In the genomic region with DNA sequence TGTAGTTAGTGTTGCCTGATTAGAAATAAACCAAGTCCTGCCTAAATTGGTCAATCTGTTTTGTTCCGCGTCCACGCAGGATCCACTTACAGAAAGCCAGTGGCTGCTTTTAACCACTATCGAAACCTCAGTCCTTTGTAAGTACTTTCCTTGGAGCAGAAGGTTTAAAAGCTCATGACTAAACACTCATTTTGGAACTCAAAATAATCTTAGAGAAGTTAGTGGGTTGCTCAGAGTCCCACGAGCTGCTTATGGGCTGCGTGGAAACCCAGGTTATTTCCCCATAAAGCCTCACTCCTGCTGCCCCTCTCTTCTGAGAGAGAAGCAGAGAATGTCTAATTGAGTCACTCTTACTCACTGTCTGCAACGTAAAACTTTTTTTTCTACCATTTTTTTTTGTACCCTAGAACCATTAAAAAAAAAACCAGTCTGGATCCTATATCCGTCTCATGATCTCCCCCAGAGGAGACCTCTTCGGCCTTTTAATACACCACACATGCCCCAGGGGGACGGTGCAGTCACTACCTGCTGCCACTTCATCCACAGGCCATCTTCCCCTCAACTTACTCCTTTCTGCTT, we compare ENCODE assay signal across 9 cellular contexts. TPM values are rescaled to one million over a fixed set of nuclear protein-coding genes. Genes with fewer than 3 reads are reported as not detected.
DNase-seq lines count a peak whose midpoint lies in the region; ATAC-seq and TF ChIP-seq lines count a peak whose summit lies in the region.
"Had no signal": no experiment of that assay in that cellular context is flagged by ENCODE, and none has a peak within 500 bp of the region (broad histone marks: within the 10 kb centered on the region; RNA-seq: fewer than 3 reads in every experiment).

No MANE protein-coding gene starts in this region.

- ATAC-seq in GM18499 (IDR thresholded peaks at IDR 0.05; ENCODE audit: insufficient read depth, unreplicated experiment) (peak; percentile 41), IMR-90 (ENCODE audit: low read depth) (peak; percentile 48), memory B cell (ENCODE audit: low read depth) (peak; percentile 78), sciatic nerve (no peak)

- peaks cover 32% of the 10 kb centered on the region for H3K9me1 ChIP-seq in IMR-90 (ENCODE audit: insufficient read depth, low read length)

- H4K8ac ChIP-seq in IMR-90 (ENCODE audit: low read depth in 2 of 2, low read length in 2 of 2) = peak overlapping the region in 1 of 2 experiments; percentile 49; a peak in 1 of 4 replicates

- 62 to 65% methylated on average over 10 of the region's 10 CpGs for WGBS in GM23248 (ENCODE audit: low coverage in 1 of 2, low lambda C conversion rate in 2 of 2, missing lambda C conversion rate in 2 of 2), 2 experiments
- 50% methylated on average over 3 of the region's 10 CpGs; no CpG with 5 or more reads in 1 of the 2 experiments for WGBS in IMR-90 (ENCODE audit: extremely low coverage in 2 of 2, insufficient read length in 1 of 2), 2 experiments
- WGBS in prostate gland = 88% methylated on average over 10 of the region's 10 CpGs

- dilution Hi-C loops in IMR-90 (cut with HindIII; ENCODE audit: low sequenced_read_pairs, unreplicated experiment) = no loop called here

- no peak overlapping the region for H3K56ac ChIP-seq in IMR-90 (ENCODE audit: extremely low read depth, insufficient read depth, low read length)

- 0 out of 2 replicates have a peak, but pooled peaks cover 4% of the 10 kb centered on the region for H3K36me3 ChIP-seq in GM23248 (ENCODE audit: low read depth)
- peaks cover 18% of the 10 kb centered on the region for H3K36me3 ChIP-seq in IMR-90 (ENCODE audit: control insufficient read depth, insufficient read depth, low read length)
- no peaks in the 10 kb centered on the region for H3K36me3 ChIP-seq in prostate gland

- CTCF ChIA-PET in IMR-90 (lab: Yijun Ruan, JAX) = no interaction called here

- H3K18ac ChIP-seq in IMR-90 (ENCODE audit: low read depth, low read length) = peak overlapping the region; percentile 60

- H3K4me1 Mint-ChIP-seq in memory B cell = peaks cover 66% of the 10 kb centered on the region

- TF ChIP-seq CTCF in IMR-90 (conservative IDR thresholded peaks at IDR 0.05; ENCODE audit: low read depth, low read length) (no peak), prostate gland (IDR thresholded peaks at IDR 0.05) (no peak)

- H4K20me1 ChIP-seq in GM23248 (ENCODE audit: insufficient read depth) (no peaks in the 10 kb centered on the region), IMR-90 (ENCODE audit: insufficient read depth, low read length) (peaks cover 83% of the 10 kb centered on the region)

- peaks cover 87% of the 10 kb centered on the region for H3K4me1 ChIP-seq in GM23248 (ENCODE audit: insufficient read depth)
- peaks cover 34% of the 10 kb centered on the region for H3K4me1 ChIP-seq in IMR-90 (ENCODE audit: control insufficient read depth, insufficient read depth, low read length)
- H3K4me1 ChIP-seq in prostate gland (replicated peaks) = no peaks in the 10 kb centered on the region

- no TSS peak for BruUV-seq in IMR-90 (replicated peaks; lab: Mats Ljungman, UMichigan)

- peaks cover 10 to 67% of the 10 kb centered on the region in 2 experiments for H3K79me1 ChIP-seq in IMR-90 (ENCODE audit: low read depth in 1 of 2, low read length in 2 of 2)

- H3K4me3 ChIP-seq in GM23248 = 0 out of 2 replicates have a peak overlapping the region, but pooled peaks have one; percentile 26
- no peak overlapping the region for H3K4me3 ChIP-seq in IMR-90 (ENCODE audit: insufficient read depth, low read depth, low read length)
- no peak overlapping the region for H3K4me3 ChIP-seq in prostate gland

- H2BK5ac ChIP-seq in IMR-90 (ENCODE audit: low read depth, low read length, poor library complexity, severe bottlenecking) = peak overlapping the region; percentile 35

- H4K5ac ChIP-seq in IMR-90 (ENCODE audit: low read depth, low read length) = peak overlapping the region; percentile 40

- DNase-seq in GM23248 (peak; percentile 76), IMR-90 (peak; percentile 82), memory B cell (ENCODE audit: low spot score in 2 of 2) (no peak), Ammon's horn (ENCODE audit: low spot score) (no peak), sciatic nerve (ENCODE audit: low spot score) (no peak), prostate gland (ENCODE audit: low spot score) (no peak), T-helper 2 cell (no peak)
- DNase-seq: activated CD4-positive, alpha-beta T cell treated with anti-CD3 and anti-CD28 coated beads, Interleukin-2, amount 10 ng/mL, durations not matched to agents 7 days and 5 days had no signal

- no peak; the same call in 1 of the 2 replicates for TF ChIP-seq POLR2A in IMR-90 (IDR thresholded peaks at IDR 0.05; ENCODE audit: low read depth, low read length)
- no peak for TF ChIP-seq POLR2A in prostate gland (IDR thresholded peaks at IDR 0.05)

- H3K9me3 ChIP-seq in GM23248 (ENCODE audit: low read depth) = no peaks in the 10 kb centered on the region
- H3K9me3 ChIP-seq in IMR-90 (ENCODE audit: control insufficient read depth, insufficient read depth, low read length) = no peaks in the 10 kb centered on the region
- no peaks in the 10 kb centered on the region for H3K9me3 ChIP-seq in prostate gland

- peak overlapping the region; percentile 95 for H3K27ac Mint-ChIP-seq in memory B cell
- H3K27ac Mint-ChIP-seq: activated CD4-positive, alpha-beta T cell treated with anti-CD3 and anti-CD28 coated beads, Interleukin-2, amount 10 ng/mL, durations not matched to agents 7 days and 5 days had no signal

- H2BK120ac ChIP-seq in IMR-90 (ENCODE audit: low read depth, low read length) = peak overlapping the region; percentile 5; the same call in 1 of the 2 replicates

- H3F3A ChIP-seq in GM23248 (ENCODE audit: insufficient read depth) = peaks cover 59% of the 10 kb centered on the region

- H3K23ac ChIP-seq in IMR-90 (ENCODE audit: low read depth, low read length) = peak overlapping the region; percentile 49

- intact Hi-C loops in IMR-90 (cut with micrococcal nuclease) = no loop called here
- intact Hi-C loops in sciatic nerve (cut with DNase I) = no loop called here
- intact Hi-C loops in prostate gland (cut with DNase I) = no loop called here

- H3K14ac ChIP-seq in IMR-90 (replicated peaks; ENCODE audit: low read depth, low read length) = peak overlapping the region; percentile 58

- H2AK9ac ChIP-seq in IMR-90 (replicated peaks; ENCODE audit: low read depth, low read length, poor library complexity) = no peak overlapping the region

- peak overlapping the region; percentile 59 for H2AK5ac ChIP-seq in IMR-90 (ENCODE audit: low read depth, low read length)

- no peak overlapping the region for H2BK20ac ChIP-seq in IMR-90 (ENCODE audit: low read depth, low read length)

- POLR2A ChIA-PET in IMR-90 (lab: Charles Lee; ENCODE audit: unreplicated experiment) = no interaction called here

- peak overlapping the region; percentile 35 for H3K4ac ChIP-seq in IMR-90 (ENCODE audit: low read depth, low read length)

- no peaks in the 10 kb centered on the region for H3K9me2 ChIP-seq in GM23248 (ENCODE audit: insufficient read depth)

- H3K9me3 Mint-ChIP-seq in memory B cell = no peaks in the 10 kb centered on the region
- H3K9me3 Mint-ChIP-seq: activated CD4-positive, alpha-beta T cell treated with anti-CD3 and anti-CD28 coated beads, Interleukin-2, amount 10 ng/mL, durations not matched to agents 7 days and 5 days had no signal

- peak overlapping the region; percentile 58 for H3K27ac ChIP-seq in GM23248
- H3K27ac ChIP-seq in IMR-90 (ENCODE audit: insufficient read depth, low read length) = peak overlapping the region; percentile 39
- H3K27ac ChIP-seq in prostate gland = no peak overlapping the region

- no peak for TF ChIP-seq RAD21 in IMR-90 (IDR thresholded peaks at IDR 0.05; ENCODE audit: low read length)

- peak overlapping the region; percentile 76 for H3K4me3 Mint-ChIP-seq in memory B cell
- H3K4me3 Mint-ChIP-seq: activated CD4-positive, alpha-beta T cell treated with anti-CD3 and anti-CD28 coated beads, Interleukin-2, amount 10 ng/mL, durations not matched to agents 7 days and 5 days had no signal

- in situ Hi-C loops in GM23248 (cut with MboI) = loop anchor here (25.0 kb wide), 2 partner anchors 887 to 1063 kb away; no protein-coding TSS in a partner anchor
- in situ Hi-C loops in IMR-90 (cut with MboI; ENCODE audit: low sequenced_read_pairs) = no loop called here

- H3K27me3 ChIP-seq in GM23248 (replicated peaks; ENCODE audit: insufficient read depth) (no peaks in the 10 kb centered on the region), IMR-90 (ENCODE audit: control insufficient read depth, insufficient read depth, low read length) (no peaks in the 10 kb centered on the region), prostate gland (replicated peaks; ENCODE audit: insufficient read depth) (no peaks in the 10 kb centered on the region)

- peak overlapping the region; percentile 19; the same call in 1 of the 2 replicates for H3K9ac ChIP-seq in GM23248
- no peak overlapping the region; the same call in 1 of the 2 replicates for H3K9ac ChIP-seq in IMR-90 (ENCODE audit: low read depth, low read length)

- no peak overlapping the region for H2AFZ ChIP-seq in GM23248
- no peak overlapping the region for H2AFZ ChIP-seq in IMR-90 (replicated peaks; ENCODE audit: low read length, poor library complexity)

- H3K4me2 ChIP-seq in GM23248 (ENCODE audit: unreplicated experiment) (peak overlapping the region; percentile 37), IMR-90 (ENCODE audit: low read depth, low read length) (peak overlapping the region; percentile 92)

- peak overlapping the region; percentile 19; the same call in 1 of the 2 replicates for H4K91ac ChIP-seq in IMR-90 (ENCODE audit: insufficient read depth, low read depth, low read length)

- no peak overlapping the region for H2BK15ac ChIP-seq in IMR-90 (ENCODE audit: low read depth, low read length)

- H3K27me3 Mint-ChIP-seq in memory B cell = no peaks in the 10 kb centered on the region

- peaks cover 11% of the 10 kb centered on the region for H3K36me3 Mint-ChIP-seq in memory B cell

- peaks cover 100% of the 10 kb centered on the region for H3K79me2 ChIP-seq in GM23248 (ENCODE audit: insufficient read depth)

TF ChIP-seq in IMR-90, 13 proteins besides CTCF, POLR2A, EP300 and RAD21:
- TF ChIP-seq CEBPB (IDR thresholded peaks at IDR 0.05; ENCODE audit: low read depth, low read length) = peak; percentile 72
- TF ChIP-seq FOS (IDR thresholded peaks at IDR 0.05; ENCODE audit: low read depth, low read length) = peak; percentile 81
- TF ChIP-seq RCOR1 (IDR thresholded peaks at IDR 0.05; ENCODE audit: insufficient replicate concordance, low read length) = no peak

RNA-seq across cellular contexts. Expression of gene BASP1, which starts 7.5 kb away (rescaled TPM):
- 121 and 124 TPM in 2 replicates for total RNA-seq in GM23248 (2014; rRNA removed; shearing (Covaris generic))
- polyA plus RNA-seq in GM23248 (2016; fragmentation: Nextera tagmentation; extraction: Ambion mirVana) (58.4 and 60.4 TPM in 2 replicates), IMR-90 (2012; rRNA removed) (103 and 121 TPM in 2 replicates)
- total RNA-seq in IMR-90 (2012; rRNA removed) (39.6 and 70.5 TPM in 2 replicates), sciatic nerve (26.8 TPM), prostate gland (100 to 1,000 TPM; 142 to 346 TPM)
- 112 and 166 TPM in 2 replicates for polyA plus RNA-seq in IMR-90 (2012; cell fraction: cytosol; rRNA removed)
- polyA plus RNA-seq in IMR-90 (2012; cell fraction: nucleus; rRNA removed; ENCODE audit: low replicate concordance) = 48.2 and 69.4 TPM in 2 replicates

Comparison
In these comparisons a context has a peak if more than half of its experiments do, and no peak if none do; other contexts are left out.
1. DNase-seq: peak in GM23248 (single experiment) and IMR-90 (single experiment); none in memory B cell (0 of 2), Ammon's horn (single experiment), sciatic nerve (single experiment), prostate gland (single experiment) and T-helper 2 cell (0 of 5).
2. H3K27ac ChIP-seq: peak in GM23248 (single experiment) and IMR-90 (single experiment); none in prostate gland (0 of 2).